In the genomic region with DNA sequence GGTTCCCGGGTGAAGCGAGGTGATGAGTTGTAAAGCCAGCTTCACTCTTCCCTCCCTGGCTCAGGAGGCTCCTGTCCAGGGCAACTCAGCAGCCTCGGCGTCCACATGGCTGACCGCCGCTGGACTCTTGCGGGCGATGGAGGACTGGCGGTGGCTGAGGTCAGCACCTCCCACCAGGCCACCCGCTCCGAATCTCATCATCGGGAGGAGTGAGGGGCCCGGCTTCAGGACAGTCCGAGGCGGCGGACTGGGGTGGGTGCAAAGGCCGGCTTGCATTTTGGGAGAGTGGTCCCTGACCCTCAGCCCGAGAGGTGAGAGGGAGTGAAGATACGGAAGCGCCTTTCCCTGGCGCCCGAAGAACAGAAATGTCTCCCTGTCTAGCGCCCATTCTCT, we compare ENCODE assay signal across 8 cellular contexts. TPM values are rescaled to one million over a fixed set of nuclear protein-coding genes. Genes with fewer than 3 reads are reported as not detected.
DNase-seq lines count a peak whose midpoint lies in the region; ATAC-seq and TF ChIP-seq lines count a peak whose summit lies in the region.

No MANE protein-coding gene starts in this region.

- peak overlapping the region; percentile 98 for H3K4me3 ChIP-seq in HUES48 (ENCODE audit: low read depth, low read length)
- H3K4me3 ChIP-seq in body of pancreas = peak overlapping the region; percentile 23 to 96
- H3K4me3 ChIP-seq in testis = peak overlapping the region; percentile 79 to 99

- H3K9ac ChIP-seq in HUES48 (ENCODE audit: low read depth, low read length) = peak overlapping the region; percentile 99

- H3K27me3 ChIP-seq in HUES48 (ENCODE audit: control insufficient read depth, insufficient read depth, low read length) (no peaks in the 10 kb centered on the region), body of pancreas (no peaks in the 10 kb centered on the region), layer of hippocampus (ENCODE audit: control insufficient read depth, insufficient read depth, low read length) (no peaks in the 10 kb centered on the region), testis (no peaks in the 10 kb centered on the region)

- no peak for TF ChIP-seq CTCF in body of pancreas (IDR thresholded peaks at IDR 0.05)
- TF ChIP-seq CTCF in testis (IDR thresholded peaks at IDR 0.05) = no peak

- WGBS in body of pancreas, 2 donors = 0 to 1% methylated on average over 8 to 23 of the region's 23 CpGs
- WGBS in testis, 2 donors = 0% methylated on average over 15 to 23 of the region's 23 CpGs

- peak; percentile 56 for DNase-seq in NCI-H510A treated with DMSO at 0.1 percent for 48 hours (lab: John Stamatoyannopoulos, UW)
- no peak for DNase-seq in NCI-H510A (lab: John Stamatoyannopoulos, UW)
- peak in 2 of 4 donors; percentile 21 to 28 for DNase-seq in body of pancreas
- DNase-seq in testis = peak; percentile 37
- no peak for DNase-seq in Kasumi-1 (lab: John Stamatoyannopoulos, UW)
- DNase-seq in activated effector memory CD4-positive, alpha-beta T cell treated with anti-CD3 and anti-CD28 coated beads, Interleukin-2, amount 50 U/mL, for 16 hours = no peak

- peaks cover 19% of the 10 kb centered on the region for H3K4me1 ChIP-seq in HUES48 (ENCODE audit: control insufficient read depth, insufficient read depth, low read length)
- H3K4me1 ChIP-seq in body of pancreas = peaks cover 22% of the 10 kb centered on the region
- peaks cover 24% of the 10 kb centered on the region for H3K4me1 ChIP-seq in testis

- H3K9me3 ChIP-seq in HUES48 (ENCODE audit: control insufficient read depth, insufficient read depth, low read length) (no peaks in the 10 kb centered on the region), body of pancreas (no peaks in the 10 kb centered on the region), testis (no peaks in the 10 kb centered on the region)

- TF ChIP-seq POLR2A in body of pancreas (IDR thresholded peaks at IDR 0.05) (no peak), testis (IDR thresholded peaks at IDR 0.05) (no peak)

- intact Hi-C loops in body of pancreas (cut with DNase I) = no loop called here
- intact Hi-C loops in testis (cut with DNase I; ENCODE audit: low total_unique reads) = loop anchor here (10.0 kb wide), 1 partner anchor 281 kb away; no protein-coding TSS in a partner anchor

- ATAC-seq in body of pancreas = peak; percentile 2

- H3K36me3 ChIP-seq in HUES48 (ENCODE audit: control insufficient read depth, insufficient read depth, low read length) (peaks cover 7% of the 10 kb centered on the region; the same call in 1 of the 2 replicates), body of pancreas (replicated peaks in 1 of 2; ENCODE audit: insufficient read depth in 1 of 2, low read depth in 2 of 2) (no peaks in the 10 kb centered on the region), testis (ENCODE audit: low read depth, missing control alignments) (no peaks in the 10 kb centered on the region)

- H3K27ac ChIP-seq in HUES48 (ENCODE audit: low read depth, low read length) (peak overlapping the region; percentile 100), body of pancreas (peak overlapping the region; percentile 91 to 98 (median 94)), layer of hippocampus (ENCODE audit: low read depth, low read length) (peak overlapping the region; percentile 97), testis (peak overlapping the region; percentile 93 to 97)

RNA-seq across cellular contexts. Expression of a gene that starts 0.8 kb away (rescaled TPM):
- total RNA-seq in body of pancreas (10 to 100 TPM; 19.2 to 24.1 TPM), testis (10 to 100 TPM; 50.3 to 57.6 TPM)
- 52.4 TPM for polyA plus RNA-seq in testis (ENCODE audit: insufficient read depth, low read depth, low replicate concordance)

Comparison
In these comparisons a context has a peak if more than half of its experiments do, and no peak if none do; other contexts are left out.
1. DNase-seq: peak in NCI-H510A treated with DMSO at 0.1 percent for 48 hours (single experiment) and testis (single experiment); none in NCI-H510A (single experiment), Kasumi-1 (0 of 2) and activated effector memory CD4-positive, alpha-beta T cell treated with anti-CD3 and anti-CD28 coated beads, Interleukin-2, amount 50 U/mL, for 16 hours (single experiment).
2. Peak in every context shown above with its lines, with median percentiles within 50 percentile points of each other: H3K27ac ChIP-seq and H3K4me3 ChIP-seq.